Comparison of ENCODE assay signal across 1 cellular context in the genomic region with DNA sequence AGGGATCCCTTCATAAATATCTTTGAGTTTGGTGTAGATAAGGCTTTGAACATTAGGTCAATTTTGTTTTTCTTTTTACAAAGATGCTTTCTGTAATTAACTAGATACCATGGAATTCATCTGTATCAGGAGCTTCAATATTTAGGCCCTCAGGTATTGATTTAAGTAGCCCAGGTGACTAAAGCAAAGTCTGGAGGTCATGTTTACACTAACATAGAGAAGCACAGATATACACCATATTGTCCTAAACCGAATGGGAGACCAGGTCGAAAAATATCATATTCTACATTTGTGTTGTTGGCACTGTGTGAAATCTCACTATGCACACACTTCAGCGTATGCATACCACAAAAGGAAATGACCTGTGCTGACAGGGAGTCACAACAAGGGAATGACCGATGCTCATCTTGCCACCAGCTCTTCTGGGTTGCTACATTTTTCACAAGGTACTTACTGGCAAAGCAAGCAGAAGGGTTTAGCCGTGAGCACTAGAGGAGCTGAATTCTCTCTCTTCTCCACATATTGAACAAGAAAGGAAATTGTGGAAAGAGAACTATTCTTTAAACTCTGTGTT.
TF ChIP-seq lines count a peak whose summit lies in the region.

No MANE protein-coding gene starts in this region.

TF ChIP-seq in GM12878, 131 proteins besides CTCF, POLR2A, EP300 and RAD21 (continued from another document):
- TF ChIP-seq CUX1 (IDR thresholded peaks at IDR 0.05; ENCODE audit: insufficient replicate concordance, low read depth, low read length), result no peak
- TF ChIP-seq, protein P1, sequence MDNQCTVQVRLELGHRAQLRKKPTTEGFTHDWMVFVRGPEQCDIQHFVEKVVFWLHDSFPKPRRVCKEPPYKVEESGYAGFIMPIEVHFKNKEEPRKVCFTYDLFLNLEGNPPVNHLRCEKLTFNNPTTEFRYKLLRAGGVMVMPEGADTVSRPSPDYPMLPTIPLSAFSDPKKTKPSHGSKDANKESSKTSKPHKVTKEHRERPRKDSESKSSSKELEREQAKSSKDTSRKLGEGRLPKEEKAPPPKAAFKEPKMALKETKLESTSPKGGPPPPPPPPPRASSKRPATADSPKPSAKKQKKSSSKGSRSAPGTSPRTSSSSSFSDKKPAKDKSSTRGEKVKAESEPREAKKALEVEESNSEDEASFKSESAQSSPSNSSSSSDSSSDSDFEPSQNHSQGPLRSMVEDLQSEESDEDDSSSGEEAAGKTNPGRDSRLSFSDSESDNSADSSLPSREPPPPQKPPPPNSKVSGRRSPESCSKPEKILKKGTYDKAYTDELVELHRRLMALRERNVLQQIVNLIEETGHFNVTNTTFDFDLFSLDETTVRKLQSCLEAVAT (IDR thresholded peaks at IDR 0.05), result no peak
- TF ChIP-seq TCF3 (IDR thresholded peaks at IDR 0.05; ENCODE audit: borderline replicate concordance, insufficient read depth, low read depth, low read length), result no peak
- no peak for TF ChIP-seq SPI1 (IDR thresholded peaks at IDR 0.05; ENCODE audit: borderline replicate concordance, insufficient read depth, low read depth, low read length)
- TF ChIP-seq POLR2AphosphoS2 (IDR thresholded peaks at IDR 0.05; ENCODE audit: low read depth, low read length), result no peak
- no peak for TF ChIP-seq ZSCAN29 (IDR thresholded peaks at IDR 0.05)
- no peak for TF ChIP-seq ZZZ3 (IDR thresholded peaks at IDR 0.05; ENCODE audit: control insufficient read depth, insufficient read length, low read depth)
- no peak for TF ChIP-seq CREM (IDR thresholded peaks at IDR 0.05; ENCODE audit: low read depth)
- no peak for TF ChIP-seq SMARCA5 (IDR thresholded peaks at IDR 0.05)
- TF ChIP-seq, protein P2, sequence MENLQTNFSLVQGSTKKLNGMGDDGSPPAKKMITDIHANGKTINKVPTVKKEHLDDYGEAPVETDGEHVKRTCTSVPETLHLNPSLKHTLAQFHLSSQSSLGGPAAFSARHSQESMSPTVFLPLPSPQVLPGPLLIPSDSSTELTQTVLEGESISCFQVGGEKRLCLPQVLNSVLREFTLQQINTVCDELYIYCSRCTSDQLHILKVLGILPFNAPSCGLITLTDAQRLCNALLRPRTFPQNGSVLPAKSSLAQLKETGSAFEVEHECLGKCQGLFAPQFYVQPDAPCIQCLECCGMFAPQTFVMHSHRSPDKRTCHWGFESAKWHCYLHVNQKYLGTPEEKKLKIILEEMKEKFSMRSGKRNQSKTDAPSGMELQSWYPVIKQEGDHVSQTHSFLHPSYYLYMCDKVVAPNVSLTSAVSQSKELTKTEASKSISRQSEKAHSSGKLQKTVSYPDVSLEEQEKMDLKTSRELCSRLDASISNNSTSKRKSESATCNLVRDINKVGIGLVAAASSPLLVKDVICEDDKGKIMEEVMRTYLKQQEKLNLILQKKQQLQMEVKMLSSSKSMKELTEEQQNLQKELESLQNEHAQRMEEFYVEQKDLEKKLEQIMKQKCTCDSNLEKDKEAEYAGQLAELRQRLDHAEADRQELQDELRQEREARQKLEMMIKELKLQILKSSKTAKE (IDR thresholded peaks at IDR 0.05; ENCODE audit: low read depth, poor library complexity, severe bottlenecking), result no peak
- no peak for TF ChIP-seq PKNOX1 (IDR thresholded peaks at IDR 0.05)
- no peak for TF ChIP-seq RCOR1 (conservative IDR thresholded peaks at IDR 0.05; ENCODE audit: low read depth, low read length)
- no peak for TF ChIP-seq KAT2A (conservative IDR thresholded peaks at IDR 0.05; ENCODE audit: control insufficient read depth, low read depth, low read length)
- TF ChIP-seq RFX5 (IDR thresholded peaks at IDR 0.05; ENCODE audit: low read depth, low read length), result no peak
